In the genomic region with DNA sequence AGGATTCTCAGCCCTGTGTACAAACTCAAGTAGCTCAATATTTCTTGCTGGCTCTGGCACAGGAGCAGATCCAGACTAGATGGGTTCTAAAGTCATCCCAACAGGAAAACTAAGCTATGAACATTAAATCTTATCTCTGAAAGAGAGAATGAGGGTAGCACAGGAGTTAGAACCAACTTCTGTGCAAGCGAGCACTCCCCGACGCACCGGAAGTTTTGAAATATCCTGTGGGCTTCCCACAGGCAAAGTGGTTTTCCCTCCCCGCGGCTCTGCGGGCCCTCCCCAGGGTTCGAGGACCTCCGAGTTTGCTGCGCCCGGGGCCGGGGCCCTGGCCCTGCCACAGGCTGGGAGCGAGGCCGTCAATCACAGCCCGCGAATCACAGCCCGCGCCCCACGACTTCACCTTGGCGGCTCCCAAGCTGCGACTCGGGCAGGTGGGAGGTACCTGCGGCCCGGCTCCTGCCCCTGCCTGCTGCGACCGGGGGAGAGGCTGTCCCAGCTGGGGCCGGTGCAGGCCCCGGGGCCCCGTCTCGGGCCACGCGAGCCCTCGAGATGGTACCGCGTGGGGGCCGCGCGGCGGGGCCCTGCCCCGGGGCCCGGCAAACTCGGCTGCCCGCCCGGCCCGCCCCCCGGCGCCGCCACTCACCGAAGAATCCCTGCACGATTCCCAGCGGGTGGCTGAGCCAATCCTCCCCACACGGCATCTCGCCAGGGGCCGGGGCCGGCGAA, we compare ENCODE assay signal across 8 cellular contexts. TPM values are rescaled to one million over a fixed set of nuclear protein-coding genes. Genes with fewer than 3 reads are reported as not detected.
A peak's percentile ranks its signal among the peaks of the same experiment; 100 is the strongest.
DNase-seq lines count a peak whose midpoint lies in the region; ATAC-seq, FAIRE-seq and TF ChIP-seq lines count a peak whose summit lies in the region.

No MANE protein-coding gene starts in this region.

- TF ChIP-seq CTCF in KMS-11 (conservative IDR thresholded peaks at IDR 0.05; ENCODE audit: low read depth, low read length) = no peak
- TF ChIP-seq CTCF in K562 (IDR thresholded peaks at IDR 0.05 in 2 of 3, conservative IDR thresholded peaks at IDR 0.05 in 1 of 3; ENCODE audit: insufficient read depth in 2 of 3, low read depth in 1 of 3, low read length in 3 of 3) = no peak

- H3K27ac ChIP-seq in KMS-11 (peak overlapping the region; percentile 89), K562 (ENCODE audit: extremely low read depth, low read depth, low read length) (peak overlapping the region; percentile 64; the same call in 2 of the 3 replicates)

- CTCF ChIA-PET in K562 (lab: Yijun Ruan, JAX; ENCODE audit: low intra/inter-chr PET ratio) = no interaction called here

- WGBS in K562 (ENCODE audit: insufficient coverage, low coverage, missing lambda C conversion rate) = 0% methylated on average over 5 of the region's 56 CpGs

- H3K4me3 Mint-ChIP-seq in T-helper 2 cell treated with Interferon-gamma antibody and Interleukin-4, amounts not matched to agents 5 μg/mL and 100 μg/mL, for 36 hours = peak overlapping the region; percentile 88

- no peaks in the 10 kb centered on the region for H3K9me3 Mint-ChIP-seq in T-helper 2 cell treated with Interferon-gamma antibody and Interleukin-4, amounts not matched to agents 5 μg/mL and 100 μg/mL, for 36 hours

- peaks cover 52% of the 10 kb centered on the region for H3K79me2 ChIP-seq in KMS-11 (ENCODE audit: insufficient read depth, low read depth)
- peaks cover 56% of the 10 kb centered on the region for H3K79me2 ChIP-seq in K562 (ENCODE audit: control insufficient read depth, insufficient read depth, low read length)

- peak; percentile 50 for ATAC-seq in GM21723 (IDR thresholded peaks at IDR 0.05; ENCODE audit: unreplicated experiment)
- ATAC-seq in K562 = peak; percentile 30

- H3K4me3 ChIP-seq in KMS-11 (IDR thresholded peaks at IDR 0.05; ENCODE audit: insufficient read depth, low read depth, low read length) (no peak overlapping the region), K562 (peak overlapping the region; percentile 77)

- TF ChIP-seq RAD21 in K562 (CRISPR knock-in tag; conservative IDR thresholded peaks at IDR 0.05 in 1 of 2, IDR thresholded peaks at IDR 0.05 in 1 of 2) = no peak

- H3K9me3 ChIP-seq in ES-I3 (ENCODE audit: control insufficient read depth, insufficient read depth, low read length) = no peaks in the 10 kb centered on the region
- no peaks in the 10 kb centered on the region for H3K9me3 ChIP-seq in K562 (replicated peaks; ENCODE audit: control insufficient read depth, insufficient read depth, low read depth, low read length)

- peak overlapping the region; percentile 80 for H3K27ac Mint-ChIP-seq in T-helper 2 cell treated with Interferon-gamma antibody and Interleukin-4, amounts not matched to agents 5 μg/mL and 100 μg/mL, for 36 hours

- H3K4me1 Mint-ChIP-seq in T-helper 2 cell treated with Interferon-gamma antibody and Interleukin-4, amounts not matched to agents 5 μg/mL and 100 μg/mL, for 36 hours (ENCODE audit: low read depth) = peaks cover 36% of the 10 kb centered on the region

- H3K9ac ChIP-seq in ES-I3 (ENCODE audit: low read depth, low read length) (peak overlapping the region; percentile 79), KMS-11 (peak overlapping the region; percentile 82), K562 (ENCODE audit: insufficient read depth in 1 of 2, low read depth in 2 of 2, low read length in 2 of 2) (peak overlapping the region; percentile 65 to 94)

- TF ChIP-seq POLR2A in K562 (conservative IDR thresholded peaks at IDR 0.05) = no peak

- peaks cover 4% of the 10 kb centered on the region; the same call in 1 of the 2 replicates for H3K4me1 ChIP-seq in ES-I3 (ENCODE audit: insufficient read depth, low read length)
- H3K4me1 ChIP-seq in KMS-11 (ENCODE audit: low read depth, poor library complexity, severe bottlenecking) = peaks cover 38% of the 10 kb centered on the region
- peaks cover 10% of the 10 kb centered on the region in 2 experiments; a peak in 4 of 5 replicates for H3K4me1 ChIP-seq in K562 (replicated peaks in 1 of 2; ENCODE audit: control insufficient read depth in 2 of 2, insufficient read depth in 2 of 2, low read length in 2 of 2)

- H4K20me1 ChIP-seq in KMS-11 (ENCODE audit: insufficient read depth) (peaks cover 42% of the 10 kb centered on the region), K562 (replicated peaks; ENCODE audit: control insufficient read depth, insufficient read depth, low read length) (peaks cover 8% of the 10 kb centered on the region)

- no peaks in the 10 kb centered on the region for H3K27me3 Mint-ChIP-seq in T-helper 2 cell treated with Interferon-gamma antibody and Interleukin-4, amounts not matched to agents 5 μg/mL and 100 μg/mL, for 36 hours (ENCODE audit: low read depth)

- DNase-seq in T-helper 2 cell treated with Interferon-gamma antibody and Interleukin-4, amounts not matched to agents 5 μg/mL and 100 μg/mL, for 36 hours (ENCODE audit: low spot score) = peak; percentile 47
- DNase-seq in K562 (ENCODE audit: extremely low read depth in 1 of 4, low spot score in 3 of 4) = peak in 2 of 4 experiments; percentile 14 to 29
- DNase-seq in islet precursor cell = peak; percentile 84
- peak; percentile 38 to 44 for DNase-seq in stimulated activated CD4-positive, alpha-beta T cell treated with anti-CD3 and anti-CD28 coated beads, Interleukin-15, amount 100 ng/mL, for 48 hours (ENCODE audit: low read depth in 2 of 2)
- DNase-seq in mesenteric fat pad (ENCODE audit: low spot score) = no peak

- H3K36me3 ChIP-seq in ES-I3 (ENCODE audit: insufficient read depth, low read length) (no peaks in the 10 kb centered on the region), KMS-11 (ENCODE audit: insufficient read depth) (no peaks in the 10 kb centered on the region), K562 (ENCODE audit: control insufficient read depth, insufficient read depth, low read length) (peaks cover 2% of the 10 kb centered on the region; the same call in 1 of the 3 replicates)

- H2AFZ ChIP-seq in KMS-11 (ENCODE audit: low read depth) (peak overlapping the region; percentile 42), K562 (ENCODE audit: low read depth, low read length) (peak overlapping the region; percentile 26)

- TF ChIP-seq EP300 in K562 (IDR thresholded peaks at IDR 0.05; ENCODE audit: low read length) = no peak

- peaks cover 13% of the 10 kb centered on the region for H3K36me3 Mint-ChIP-seq in T-helper 2 cell treated with Interferon-gamma antibody and Interleukin-4, amounts not matched to agents 5 μg/mL and 100 μg/mL, for 36 hours (ENCODE audit: low read depth)

- H3K9me1 ChIP-seq in K562 (ENCODE audit: control insufficient read depth, insufficient read depth, low read length) = no peaks in the 10 kb centered on the region

- intact Hi-C loops in K562 (cut with micrococcal nuclease) = loop anchor here (2.0 kb wide), 1 partner anchor 21 kb away; a partner anchor contains a TSS

- in situ Hi-C loops in K562 (cut with MboI) = no loop called here

- H3K4me2 ChIP-seq in KMS-11 (peak overlapping the region; percentile 97), K562 (ENCODE audit: insufficient read depth, low read length) (peak overlapping the region; percentile 79)

- no peaks in the 10 kb centered on the region for H3K27me3 ChIP-seq in KMS-11 (ENCODE audit: insufficient read depth, low read depth)
- H3K27me3 ChIP-seq in K562 (ENCODE audit: control insufficient read depth in 2 of 2, insufficient read depth in 2 of 2, low read length in 2 of 2) = no peaks in the 10 kb centered on the region

- FAIRE-seq in K562 (lab: Jason Lieb, UNC) = no peak

- POLR2A ChIA-PET in K562 (lab: Yijun Ruan, JAX) = interaction anchor here (0.6 to 2.2 kb wide), 11 partner anchors 8 to 216 kb away, joined by 3 to 11 read pairs (median 5); a partner anchor contains a TSS

- BruUV-seq in K562 (replicated peaks; lab: Mats Ljungman, UMichigan) = no TSS peak

TF ChIP-seq in K562, 482 proteins besides CTCF, POLR2A, EP300 and RAD21 (continues in another document):
- TF ChIP-seq MYNN (IDR thresholded peaks at IDR 0.05) (no peak), MYNN (CRISPR knock-in tag; IDR thresholded peaks at IDR 0.05) (no peak)

RNA-seq across cellular contexts. Expression of a gene that starts 0.6 kb away (rescaled TPM):
- 20.9 and 35.4 TPM in 2 replicates for total RNA-seq in K562 (2011; cell fraction: chromatin; rRNA removed; ENCODE audit: low replicate concordance)
- 12.2 and 13.3 TPM in 2 replicates for total RNA-seq in K562 (2011; cell fraction: nucleolus; rRNA removed)
- total RNA-seq in K562 (2011; cell fraction: nucleoplasm; rRNA removed) = 18.7 and 24.8 TPM in 2 replicates
- 43.0 and 44.0 TPM in 2 replicates for total RNA-seq in K562 (2014; rRNA removed)
- 50.5 and 59.0 TPM in 2 replicates for total RNA-seq in K562 (2014; rRNA removed; fragmentation: Illumina TruSeq; extraction: Trizol)
- 49.1 and 51.2 TPM in 2 replicates for total RNA-seq in K562 (2015; rRNA removed; fragmentation: Illumina TruSeq; extraction: Trizol)
- 50.8 and 51.2 TPM in 2 replicates for total RNA-seq in K562 (2021)
- 51.1 and 74.3 TPM in 2 replicates for polyA plus RNA-seq in K562 (2011; rRNA removed)
- 37.0 and 50.9 TPM in 2 replicates for polyA plus RNA-seq in K562 (2011; cell fraction: cytosol; rRNA removed)
- polyA plus RNA-seq in K562 (2011; cell fraction: nucleus; rRNA removed) = 25.1 and 37.5 TPM in 2 replicates
- 36.2 and 42.5 TPM in 2 replicates for polyA plus RNA-seq in K562 (2012)
- polyA plus RNA-seq in K562 (2014; fragmentation: Illumina TruSeq; extraction: Trizol) = 49.9 and 54.6 TPM in 2 replicates
- 10 to 100 TPM; 11.2 to 15.4 TPM for polyA plus RNA-seq in K562 (2014; fragmentation: Nextera tagmentation; extraction: Ambion mirVana)
- 42.6 and 43.3 TPM in 2 replicates for polyA plus RNA-seq in K562 (2014; rRNA removed)
- polyA minus RNA-seq in K562 (2011; rRNA and poly(A)+ RNA removed) = 81.7 and 93.1 TPM in 2 replicates
- polyA minus RNA-seq in K562 (2011; cell fraction: cytosol; rRNA and poly(A)+ RNA removed) = 28.6 and 37.4 TPM in 2 replicates
- polyA minus RNA-seq in K562 (2011; cell fraction: nucleus; rRNA and poly(A)+ RNA removed) = 13.1 and 27.3 TPM in 2 replicates
- total RNA-seq in mesenteric fat pad = 56.0 TPM

RNA-seq across cellular contexts. Expression of a gene that starts 20.5 kb away (rescaled TPM):
- 46.0 and 79.1 TPM in 2 replicates for total RNA-seq in K562 (2011; cell fraction: chromatin; rRNA removed; ENCODE audit: low replicate concordance)
- total RNA-seq in K562 (2011; cell fraction: nucleolus; rRNA removed) = 10.5 and 14.6 TPM in 2 replicates
- 23.2 and 34.0 TPM in 2 replicates for total RNA-seq in K562 (2011; cell fraction: nucleoplasm; rRNA removed)
- 23.2 and 25.1 TPM in 2 replicates for total RNA-seq in K562 (2014; rRNA removed)
- total RNA-seq in K562 (2014; rRNA removed; fragmentation: Illumina TruSeq; extraction: Trizol) = 19.3 and 19.8 TPM in 2 replicates
- 17.4 and 18.4 TPM in 2 replicates for total RNA-seq in K562 (2015; rRNA removed; fragmentation: Illumina TruSeq; extraction: Trizol)
- 38.0 and 39.4 TPM in 2 replicates for total RNA-seq in K562 (2021)
- 17.5 and 20.4 TPM in 2 replicates for polyA plus RNA-seq in K562 (2011; rRNA removed)
- 23.3 and 24.7 TPM in 2 replicates for polyA plus RNA-seq in K562 (2011; cell fraction: cytosol; rRNA removed)
- polyA plus RNA-seq in K562 (2011; cell fraction: nucleus; rRNA removed) = 29.9 and 30.3 TPM in 2 replicates
- 17.0 and 22.7 TPM in 2 replicates for polyA plus RNA-seq in K562 (2012)
- 29.2 and 38.4 TPM in 2 replicates for polyA plus RNA-seq in K562 (2014; fragmentation: Illumina TruSeq; extraction: Trizol)
- polyA plus RNA-seq in K562 (2014; fragmentation: Nextera tagmentation; extraction: Ambion mirVana) = 10 to 100 TPM; 15.8 to 24.6 TPM
- polyA plus RNA-seq in K562 (2014; rRNA removed) = 22.5 and 25.7 TPM in 2 replicates
- polyA minus RNA-seq in K562 (2011; rRNA and poly(A)+ RNA removed) = 73.5 and 78.5 TPM in 2 replicates
- 22.1 and 25.6 TPM in 2 replicates for polyA minus RNA-seq in K562 (2011; cell fraction: cytosol; rRNA and poly(A)+ RNA removed)
- polyA minus RNA-seq in K562 (2011; cell fraction: nucleus; rRNA and poly(A)+ RNA removed) = 10.9 and 32.5 TPM in 2 replicates
- total RNA-seq in mesenteric fat pad = 62.3 TPM
